22 cellular contexts compared by ENCODE assay signal in genomic region chr16:1035066-1035415, GRCh38. TPM values are rescaled to one million over a fixed set of nuclear protein-coding genes. Genes with fewer than 3 reads are reported as not detected.
"Had no signal": no experiment of that assay in that cellular context is flagged by ENCODE, and none has a peak within 500 bp of the region (broad histone marks: within the 10 kb centered on the region; RNA-seq: fewer than 3 reads in every experiment).

No MANE protein-coding gene starts in this region.

- H3K4me3 Mint-ChIP-seq: activated CD4-positive, alpha-beta T cell treated with anti-CD3 and anti-CD28 coated beads for 36 hours; activated naive CD4-positive, alpha-beta T cell treated with anti-CD3 and anti-CD28 coated beads for 36 hours; activated naive CD8-positive, alpha-beta T cell treated with anti-CD3 and anti-CD28 coated beads, Interleukin-2, amount 10 ng/mL, durations not matched to agents 7 days and 5 days; activated T-cell treated with anti-CD3 and anti-CD28 coated beads, Interleukin-2, amount 50 U/mL, for 72 hours; natural killer cell treated with Interleukin-12 subunit alpha and Interleukin-12 subunit beta and Interleukin-15 and Interleukin-18, amount 100 ng/mL, for 72 hours; stimulated activated naive B cell treated with anti-CD40 and anti-IgM and Interleukin-4, amounts not matched to agents 10 μg/mL and 1 μg/mL and 100 μg/mL, for 72 hours; T-helper 1 cell treated with Interleukin-12 subunit alpha and Interleukin-12 subunit beta and Interleukin-4 antibody, amounts not matched to agents 30 μg/mL and 1 μg/mL, for 36 hours; WTC11 had no signal

- H3K4me1 Mint-ChIP-seq: activated CD4-positive, alpha-beta T cell treated with anti-CD3 and anti-CD28 coated beads for 36 hours; activated naive CD8-positive, alpha-beta T cell treated with anti-CD3 and anti-CD28 coated beads, Interleukin-2, amount 10 ng/mL, durations not matched to agents 7 days and 5 days; WTC11 had no signal

- H3K4me1 ChIP-seq: foreskin keratinocyte, upper lobe of left lung had no signal

- H3K27me3 ChIP-seq: body of pancreas had no signal

- H3K9me3 Mint-ChIP-seq: activated naive CD4-positive, alpha-beta T cell treated with anti-CD3 and anti-CD28 coated beads for 36 hours; activated naive CD8-positive, alpha-beta T cell treated with anti-CD3 and anti-CD28 coated beads, Interleukin-2, amount 10 ng/mL, durations not matched to agents 7 days and 5 days; activated T-cell treated with anti-CD3 and anti-CD28 coated beads, Interleukin-2, amount 50 U/mL, for 72 hours; natural killer cell treated with Interleukin-12 subunit alpha and Interleukin-12 subunit beta and Interleukin-15 and Interleukin-18, amount 100 ng/mL, for 72 hours; stimulated activated naive B cell treated with anti-CD40 and anti-IgM and Interleukin-4, amounts not matched to agents 10 μg/mL and 1 μg/mL and 100 μg/mL, for 72 hours; T-helper 1 cell treated with Interleukin-12 subunit alpha and Interleukin-12 subunit beta and Interleukin-4 antibody, amounts not matched to agents 30 μg/mL and 1 μg/mL, for 36 hours; WTC11 had no signal

- H3K27ac Mint-ChIP-seq: activated CD4-positive, alpha-beta T cell treated with anti-CD3 and anti-CD28 coated beads for 36 hours; activated naive CD4-positive, alpha-beta T cell treated with anti-CD3 and anti-CD28 coated beads for 36 hours; activated naive CD8-positive, alpha-beta T cell treated with anti-CD3 and anti-CD28 coated beads, Interleukin-2, amount 10 ng/mL, durations not matched to agents 7 days and 5 days; activated T-cell treated with anti-CD3 and anti-CD28 coated beads, Interleukin-2, amount 50 U/mL, for 72 hours; natural killer cell treated with Interleukin-12 subunit alpha and Interleukin-12 subunit beta and Interleukin-15 and Interleukin-18, amount 100 ng/mL, for 72 hours; progenitor cell of endocrine pancreas; stimulated activated naive B cell treated with anti-CD40 and anti-IgM and Interleukin-4, amounts not matched to agents 10 μg/mL and 1 μg/mL and 100 μg/mL, for 72 hours; T-helper 1 cell treated with Interleukin-12 subunit alpha and Interleukin-12 subunit beta and Interleukin-4 antibody, amounts not matched to agents 30 μg/mL and 1 μg/mL, for 36 hours; WTC11 had no signal

- H3K27ac ChIP-seq: body of pancreas, foreskin keratinocyte, upper lobe of left lung had no signal

- ATAC-seq: activated CD4-positive, alpha-beta T cell treated with anti-CD3 and anti-CD28 coated beads for 36 hours; activated T-cell treated with anti-CD3 and anti-CD28 coated beads, Interleukin-2, amount 50 U/mL, for 72 hours; body of pancreas; foreskin keratinocyte; natural killer cell treated with Interleukin-12 subunit alpha and Interleukin-12 subunit beta and Interleukin-15 and Interleukin-18, amount 100 ng/mL, for 72 hours; stimulated activated naive B cell treated with anti-CD40 and anti-IgM and Interleukin-4, amounts not matched to agents 10 μg/mL and 1 μg/mL and 100 μg/mL, for 72 hours; WTC11 had no signal

- H3K27me3 Mint-ChIP-seq: activated CD4-positive, alpha-beta T cell treated with anti-CD3 and anti-CD28 coated beads for 36 hours; natural killer cell treated with Interleukin-12 subunit alpha and Interleukin-12 subunit beta and Interleukin-15 and Interleukin-18, amount 100 ng/mL, for 72 hours; progenitor cell of endocrine pancreas had no signal

- H3K36me3 ChIP-seq: upper lobe of left lung had no signal

- H3K9me3 ChIP-seq: body of pancreas, upper lobe of left lung had no signal

- H3K4me3 ChIP-seq: body of pancreas, upper lobe of left lung had no signal

- DNase-seq: activated CD4-positive, alpha-beta T cell treated with anti-CD3 and anti-CD28 coated beads for 36 hours; activated CD4-positive, alpha-beta T cell treated with anti-CD3 and anti-CD28 coated beads, Interleukin-2, amount 50 U/mL, for 48 hours; activated effector memory CD4-positive, alpha-beta T cell treated with Interleukin-2 at 50 U/mL for 16 hours; activated naive CD4-positive, alpha-beta T cell treated with anti-CD3 and anti-CD28 coated beads for 36 hours; activated naive CD8-positive, alpha-beta T cell treated with anti-CD3 and anti-CD28 coated beads, Interleukin-2, amount 10 ng/mL, durations not matched to agents 7 days and 5 days; activated T-cell treated with anti-CD3 and anti-CD28 coated beads, Interleukin-2, amount 50 U/mL, for 72 hours; amniotic stem cell; body of pancreas; dermis blood vessel endothelial cell; effector memory CD4-positive, alpha-beta T cell; foreskin keratinocyte; glutamatergic neuron; stimulated activated CD4-positive, alpha-beta T cell treated with anti-CD3 and anti-CD28 coated beads, Interleukin-2, amount 100 ng/mL, for 48 hours; stimulated activated CD8-positive, alpha-beta memory T cell treated with anti-CD3 and anti-CD28 coated beads, Interleukin-4, amount 100 ng/mL, for 48 hours; stimulated activated naive B cell treated with anti-CD40 and anti-IgM and Interleukin-4, amounts not matched to agents 10 μg/mL and 1 μg/mL and 100 μg/mL, for 72 hours; T1000 had no signal

- H3K36me3 Mint-ChIP-seq: activated naive CD8-positive, alpha-beta T cell treated with anti-CD3 and anti-CD28 coated beads, Interleukin-2, amount 10 ng/mL, durations not matched to agents 7 days and 5 days; natural killer cell treated with Interleukin-12 subunit alpha and Interleukin-12 subunit beta and Interleukin-15 and Interleukin-18, amount 100 ng/mL, for 72 hours; stimulated activated naive B cell treated with anti-CD40 and anti-IgM and Interleukin-4, amounts not matched to agents 10 μg/mL and 1 μg/mL and 100 μg/mL, for 72 hours; WTC11 had no signal

RNA-seq across cellular contexts. Expression of gene SSTR5, which starts 37.5 kb away (rescaled TPM):
- total RNA-seq: activated CD4-positive, alpha-beta T cell treated with anti-CD3 and anti-CD28 coated beads for 36 hours; activated naive CD4-positive, alpha-beta T cell treated with anti-CD3 and anti-CD28 coated beads for 36 hours; activated naive CD8-positive, alpha-beta T cell treated with anti-CD3 and anti-CD28 coated beads, Interleukin-2, amount 10 ng/mL, durations not matched to agents 7 days and 5 days; activated T-cell treated with anti-CD3 and anti-CD28 coated beads, Interleukin-2, amount 50 U/mL, for 72 hours; foreskin keratinocyte; liver; natural killer cell treated with Interleukin-12 subunit alpha and Interleukin-12 subunit beta and Interleukin-15 and Interleukin-18, amount 100 ng/mL, for 72 hours; upper lobe of left lung had no signal

RNA-seq across cellular contexts. Expression of gene SOX8, which starts 53.5 kb away (rescaled TPM):
- total RNA-seq: foreskin keratinocyte had no signal
